ENCODE assay signal across 32 cellular contexts in the genomic region with DNA sequence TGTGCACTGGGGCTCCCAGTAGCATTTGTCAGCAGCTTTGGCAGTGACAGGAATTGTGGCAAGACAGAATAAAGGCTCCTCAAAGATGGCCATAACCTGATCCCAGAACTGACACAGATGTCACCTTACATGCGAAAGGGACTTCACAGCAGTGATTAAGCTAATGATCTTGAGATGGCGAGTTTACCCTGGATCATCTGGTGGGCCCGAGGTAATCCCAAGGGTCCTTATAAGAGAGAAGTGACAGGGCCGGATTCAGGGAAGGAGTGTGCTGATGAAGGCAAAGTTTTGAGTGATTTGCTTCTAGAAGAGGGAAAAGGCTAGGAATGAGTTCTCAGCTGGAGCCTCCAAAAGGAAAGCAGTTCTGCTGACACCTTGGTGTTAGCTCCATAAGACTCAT.
"Had no signal": no experiment of that assay in that cellular context is flagged by ENCODE, and none has a peak within 500 bp of the region (broad histone marks: within the 10 kb centered on the region; RNA-seq: fewer than 3 reads in every experiment).

No MANE protein-coding gene starts in this region.

- H3K79me2 ChIP-seq: parathyroid adenoma had no signal

- H3K27me3 Mint-ChIP-seq: activated CD4-positive, alpha-beta memory T cell treated with anti-CD3 and anti-CD28 coated beads, Interleukin-2, amount 10 ng/mL, durations not matched to agents 7 days and 5 days; activated naive CD8-positive, alpha-beta T cell treated with anti-CD3 and anti-CD28 coated beads, Interleukin-2, amount 50 U/mL, for 24 hours; activated T-cell treated with anti-CD3 and anti-CD28 coated beads, Interleukin-2, amount 50 U/mL, for 24 hours; central memory CD8-positive, alpha-beta T cell; stimulated activated naive CD8-positive, alpha-beta T cell treated with anti-CD3 and anti-CD28 coated beads, Interleukin-15, amount 100 ng/mL, for 72 hours had no signal

- H3K27ac ChIP-seq: heart left ventricle, neutrophil, parathyroid adenoma, psoas muscle, sigmoid colon, thyroid gland, upper lobe of left lung, vagina had no signal

- DNase-seq: activated CD4-positive, alpha-beta memory T cell treated with anti-CD3 and anti-CD28 coated beads, Interleukin-2, amount 10 ng/mL, durations not matched to agents 7 days and 5 days; activated CD4-positive, alpha-beta T cell treated with anti-CD3 and anti-CD28 coated beads for 1 hour; activated CD4-positive, alpha-beta T cell treated with anti-CD3 and anti-CD28 coated beads, Interleukin-2, amount 10 ng/mL, durations not matched to agents 7 days and 5 days; activated CD8-positive, alpha-beta memory T cell treated with anti-CD3 and anti-CD28 coated beads, Interleukin-2, amount 50 U/mL, for 48 hours; activated gamma-delta T cell; activated naive CD4-positive, alpha-beta T cell treated with anti-CD3 and anti-CD28 coated beads, Interleukin-2, amount 50 U/mL, for 16 hours; activated naive CD8-positive, alpha-beta T cell treated with anti-CD3 and anti-CD28 coated beads, Interleukin-2, amount 50 U/mL, for 24 hours; activated T-cell treated with anti-CD3 and anti-CD28 coated beads, Interleukin-2, amount 50 U/mL, for 24 hours; endodermal cell; foreskin fibroblast; heart left ventricle; hypothalamus; immature natural killer cell; kidney; psoas muscle; sigmoid colon; small intestine; stimulated activated CD4-positive, alpha-beta T cell treated with anti-CD3 and anti-CD28 coated beads, Interleukin-4, amount 100 ng/mL, for 24 hours; stimulated activated naive CD8-positive, alpha-beta T cell treated with anti-CD3 and anti-CD28 coated beads, Interleukin-15, amount 100 ng/mL, for 72 hours; thyroid gland; upper lobe of left lung had no signal

- H3K36me3 ChIP-seq: heart left ventricle, neutrophil, sigmoid colon, thyroid gland, upper lobe of left lung, vagina had no signal

- H3K4me3 ChIP-seq: heart left ventricle, psoas muscle, sigmoid colon, thyroid gland, upper lobe of left lung, vagina had no signal

- FAIRE-seq: bronchial epithelial cell, kidney, small intestine had no signal

- H3K27me3 ChIP-seq: heart left ventricle, neutrophil, sigmoid colon, thyroid gland, upper lobe of left lung, vagina had no signal

- H3K36me3 Mint-ChIP-seq: natural killer cell treated with Interleukin-12 subunit alpha and Interleukin-12 subunit beta and Interleukin-15 and Interleukin-18, amount 100 ng/mL, for 72 hours; stimulated activated effector memory CD8-positive, alpha-beta T cell treated with anti-CD3 and anti-CD28 coated beads, Interleukin-12 subunit alpha, Interleukin-12 subunit beta, amount 100 ng/mL, for 72 hours; WTC11 had no signal

- H2AFZ ChIP-seq: parathyroid adenoma had no signal

- H3K4me3 Mint-ChIP-seq: activated CD4-positive, alpha-beta memory T cell treated with anti-CD3 and anti-CD28 coated beads, Interleukin-2, amount 10 ng/mL, durations not matched to agents 7 days and 5 days; activated CD4-positive, alpha-beta T cell treated with anti-CD3 and anti-CD28 coated beads, Interleukin-2, amount 10 ng/mL, durations not matched to agents 7 days and 5 days; activated naive CD8-positive, alpha-beta T cell treated with anti-CD3 and anti-CD28 coated beads, Interleukin-2, amount 50 U/mL, for 24 hours; activated T-cell treated with anti-CD3 and anti-CD28 coated beads, Interleukin-2, amount 50 U/mL, for 24 hours; central memory CD8-positive, alpha-beta T cell; dendritic cell treated with granulocyte-macrophage colony-stimulating factor and Interleukin-4, amounts not matched to agents 40 ng/mL and 50 ng/mL, for 4 days; endodermal cell; immature natural killer cell; natural killer cell treated with Interleukin-12 subunit alpha and Interleukin-12 subunit beta and Interleukin-15 and Interleukin-18, amount 100 ng/mL, for 72 hours; stimulated activated effector memory CD8-positive, alpha-beta T cell treated with anti-CD3 and anti-CD28 coated beads, Interleukin-12 subunit alpha, Interleukin-12 subunit beta, amount 100 ng/mL, for 72 hours; stimulated activated naive CD8-positive, alpha-beta T cell treated with anti-CD3 and anti-CD28 coated beads, Interleukin-15, amount 100 ng/mL, for 72 hours; T-helper 1 cell treated with Interleukin-12 subunit alpha and Interleukin-12 subunit beta and Interleukin-4 antibody, amounts not matched to agents 30 μg/mL and 1 μg/mL, for 36 hours; WTC11 had no signal

- H3K27ac Mint-ChIP-seq: activated CD4-positive, alpha-beta memory T cell treated with anti-CD3 and anti-CD28 coated beads, Interleukin-2, amount 10 ng/mL, durations not matched to agents 7 days and 5 days; activated CD4-positive, alpha-beta T cell treated with anti-CD3 and anti-CD28 coated beads, Interleukin-2, amount 10 ng/mL, durations not matched to agents 7 days and 5 days; activated naive CD8-positive, alpha-beta T cell treated with anti-CD3 and anti-CD28 coated beads, Interleukin-2, amount 50 U/mL, for 24 hours; activated T-cell treated with anti-CD3 and anti-CD28 coated beads, Interleukin-2, amount 50 U/mL, for 24 hours; dendritic cell treated with granulocyte-macrophage colony-stimulating factor and Interleukin-4, amounts not matched to agents 40 ng/mL and 50 ng/mL, for 4 days; endodermal cell; immature natural killer cell; stimulated activated effector memory CD8-positive, alpha-beta T cell treated with anti-CD3 and anti-CD28 coated beads, Interleukin-12 subunit alpha, Interleukin-12 subunit beta, amount 100 ng/mL, for 72 hours; stimulated activated naive CD8-positive, alpha-beta T cell treated with anti-CD3 and anti-CD28 coated beads, Interleukin-15, amount 100 ng/mL, for 72 hours; T-helper 1 cell treated with Interleukin-12 subunit alpha and Interleukin-12 subunit beta and Interleukin-4 antibody, amounts not matched to agents 30 μg/mL and 1 μg/mL, for 36 hours; WTC11 had no signal

- H3K9ac ChIP-seq: parathyroid adenoma had no signal

- H3K9me3 Mint-ChIP-seq: activated CD4-positive, alpha-beta memory T cell treated with anti-CD3 and anti-CD28 coated beads, Interleukin-2, amount 10 ng/mL, durations not matched to agents 7 days and 5 days; activated naive CD8-positive, alpha-beta T cell treated with anti-CD3 and anti-CD28 coated beads, Interleukin-2, amount 50 U/mL, for 24 hours; activated T-cell treated with anti-CD3 and anti-CD28 coated beads, Interleukin-2, amount 50 U/mL, for 24 hours; central memory CD8-positive, alpha-beta T cell; dendritic cell treated with granulocyte-macrophage colony-stimulating factor and Interleukin-4, amounts not matched to agents 40 ng/mL and 50 ng/mL, for 4 days; endodermal cell; immature natural killer cell; natural killer cell treated with Interleukin-12 subunit alpha and Interleukin-12 subunit beta and Interleukin-15 and Interleukin-18, amount 100 ng/mL, for 72 hours; stimulated activated effector memory CD8-positive, alpha-beta T cell treated with anti-CD3 and anti-CD28 coated beads, Interleukin-12 subunit alpha, Interleukin-12 subunit beta, amount 100 ng/mL, for 72 hours; stimulated activated naive CD8-positive, alpha-beta T cell treated with anti-CD3 and anti-CD28 coated beads, Interleukin-15, amount 100 ng/mL, for 72 hours; T-helper 1 cell treated with Interleukin-12 subunit alpha and Interleukin-12 subunit beta and Interleukin-4 antibody, amounts not matched to agents 30 μg/mL and 1 μg/mL, for 36 hours; WTC11 had no signal

- ATAC-seq: activated naive CD8-positive, alpha-beta T cell treated with anti-CD3 and anti-CD28 coated beads, Interleukin-2, amount 50 U/mL, for 24 hours; esophagus mucosa; heart left ventricle; natural killer cell treated with Interleukin-12 subunit alpha and Interleukin-12 subunit beta and Interleukin-15 and Interleukin-18, amount 100 ng/mL, for 72 hours; psoas muscle; stimulated activated effector memory CD8-positive, alpha-beta T cell treated with anti-CD3 and anti-CD28 coated beads, Interleukin-12 subunit alpha, Interleukin-12 subunit beta, amount 100 ng/mL, for 72 hours; stimulated activated naive CD8-positive, alpha-beta T cell treated with anti-CD3 and anti-CD28 coated beads, Interleukin-15, amount 100 ng/mL, for 72 hours; WTC11 had no signal

- H3K9me3 ChIP-seq: heart left ventricle, neutrophil, psoas muscle, sigmoid colon, thyroid gland, upper lobe of left lung, vagina had no signal

- H3K4me1 ChIP-seq: parathyroid adenoma, psoas muscle, sigmoid colon, thyroid gland, upper lobe of left lung, vagina had no signal
